8 cellular contexts compared by ENCODE assay signal in genomic region chr2:158034198-158034831, GRCh38.
A peak's percentile ranks its signal among the peaks of the same experiment; 100 is the strongest.
DNase-seq lines count a peak whose midpoint lies in the region; ATAC-seq and TF ChIP-seq lines count a peak whose summit lies in the region.

No MANE protein-coding gene starts in this region.

- H3K4me2 ChIP-seq in Karpas-422 (ENCODE audit: low read depth, low read length, poor library complexity, severe bottlenecking): no peak overlapping the region
- H3K4me2 ChIP-seq in OCI-LY7 (ENCODE audit: low read length): no peak overlapping the region

- H3K79me2 ChIP-seq in Karpas-422 (ENCODE audit: low read length) (no peaks in the 10 kb centered on the region), OCI-LY7 (ENCODE audit: insufficient read depth, low read depth, low read length) (no peaks in the 10 kb centered on the region)

- DNase-seq in CD4-positive, alpha-beta T cell: no peak
- peak; percentile 71 for DNase-seq in Karpas-422
- DNase-seq in OCI-LY7 (ENCODE audit: low spot score): peak; percentile 13
- DNase-seq in endothelial cell (ENCODE audit: low spot score): peak; percentile 62
- DNase-seq in mucosa of gallbladder (ENCODE audit: low spot score): peak; percentile 57
- DNase-seq in posterior vena cava (ENCODE audit: low spot score): no peak

- H3K9me3 Mint-ChIP-seq in CD4-positive, alpha-beta T cell: no peaks in the 10 kb centered on the region
- no peaks in the 10 kb centered on the region for H3K9me3 Mint-ChIP-seq in endothelial cell (ENCODE audit: unreplicated experiment)

- H3K27ac Mint-ChIP-seq in CD4-positive, alpha-beta T cell: no peak overlapping the region
- H3K27ac Mint-ChIP-seq in endothelial cell (ENCODE audit: unreplicated experiment): no peak overlapping the region

- no peak overlapping the region for H3K27ac ChIP-seq in CD4-positive, alpha-beta T cell (ENCODE audit: low read depth, low read length)
- H3K27ac ChIP-seq in Karpas-422 (ENCODE audit: low read length): no peak overlapping the region
- H3K27ac ChIP-seq in OCI-LY7 (ENCODE audit: low read depth, low read length, poor library complexity, severe bottlenecking): no peak overlapping the region

- no peak for ATAC-seq in CD4-positive, alpha-beta T cell (ENCODE audit: poor library complexity)
- ATAC-seq in GM18873 (IDR thresholded peaks at IDR 0.05; ENCODE audit: low FRiP score, unreplicated experiment) (peak; percentile 53), GM19324 (IDR thresholded peaks at IDR 0.05; ENCODE audit: low FRiP score, unreplicated experiment) (no peak)

- no peaks in the 10 kb centered on the region for H3K36me3 Mint-ChIP-seq in CD4-positive, alpha-beta T cell (ENCODE audit: low read depth)
- H3K36me3 Mint-ChIP-seq in endothelial cell (ENCODE audit: low read depth, unreplicated experiment): no peaks in the 10 kb centered on the region

- H4K20me1 ChIP-seq in Karpas-422 (ENCODE audit: insufficient read depth, low read depth, low read length) (no peaks in the 10 kb centered on the region), OCI-LY7 (ENCODE audit: insufficient read depth, low read length) (no peaks in the 10 kb centered on the region)

- CTCF ChIA-PET in CD4-positive, alpha-beta T cell (lab: Charles Lee): interaction anchor here (1.4 to 1.7 kb wide), 2 partner anchors 10 to 711 kb away, joined by 4 to 8 read pairs; no protein-coding TSS in a partner anchor
- CTCF ChIA-PET in OCI-LY7 (lab: Charles Lee; ENCODE audit: unreplicated experiment): no interaction called here

- H3K9ac ChIP-seq in Karpas-422 (ENCODE audit: low read length): no peak overlapping the region

- H3K4me3 ChIP-seq in Karpas-422 (ENCODE audit: low read length) (no peak overlapping the region), OCI-LY7 (ENCODE audit: low read depth, low read length, poor library complexity, severe bottlenecking) (no peak overlapping the region)

- H3K36me3 ChIP-seq in Karpas-422 (ENCODE audit: insufficient read depth, low read length) (no peaks in the 10 kb centered on the region), OCI-LY7 (ENCODE audit: insufficient read depth, low read length) (no peaks in the 10 kb centered on the region)

- intact Hi-C loops in CD4-positive, alpha-beta T cell (cut with DNase I, micrococcal nuclease): loop anchor here in 1 of 2 experiments (10.0 kb wide), 1 partner anchor 1080 kb away; no protein-coding TSS in a partner anchor
- intact Hi-C loops in OCI-LY7 (cut with micrococcal nuclease; ENCODE audit: unreplicated experiment): no loop called here
- intact Hi-C loops in posterior vena cava (cut with DNase I): no loop called here

- no peaks in the 10 kb centered on the region for H3K27me3 ChIP-seq in CD4-positive, alpha-beta T cell (ENCODE audit: control insufficient read depth, insufficient read depth, low read length)
- H3K27me3 ChIP-seq in Karpas-422 (ENCODE audit: low read length): no peaks in the 10 kb centered on the region

- H2AFZ ChIP-seq in Karpas-422 (ENCODE audit: low read length) (no peak overlapping the region), OCI-LY7 (ENCODE audit: low read length) (no peak overlapping the region)

- H3K9me3 ChIP-seq in CD4-positive, alpha-beta T cell (ENCODE audit: control insufficient read depth, low read length): no peaks in the 10 kb centered on the region
- H3K9me3 ChIP-seq in Karpas-422 (ENCODE audit: low read length) (no peaks in the 10 kb centered on the region), OCI-LY7 (ENCODE audit: low read length) (no peaks in the 10 kb centered on the region)

- H3K27me3 Mint-ChIP-seq in CD4-positive, alpha-beta T cell: peaks cover 20% of the 10 kb centered on the region
- peaks cover 3% of the 10 kb centered on the region for H3K27me3 Mint-ChIP-seq in endothelial cell (ENCODE audit: unreplicated experiment)

- POLR2A ChIA-PET in CD4-positive, alpha-beta T cell (lab: Charles Lee): interaction anchor here (0.6 to 1.9 kb wide), 2 partner anchors 10 to 619 kb away, joined by 3 to 5 read pairs; no protein-coding TSS in a partner anchor
- POLR2A ChIA-PET in OCI-LY7 (lab: Charles Lee): no interaction called here

- peak; percentile 30 for TF ChIP-seq CTCF in CD4-positive, alpha-beta T cell (IDR thresholded peaks at IDR 0.05)
- peak; percentile 60 for TF ChIP-seq CTCF in OCI-LY7 (conservative IDR thresholded peaks at IDR 0.05; ENCODE audit: low read length)
- peak; percentile 34 for TF ChIP-seq CTCF in endothelial cell (IDR thresholded peaks at IDR 0.05; ENCODE audit: unreplicated experiment)

- H3K4me3 Mint-ChIP-seq in CD4-positive, alpha-beta T cell: no peak overlapping the region
- H3K4me3 Mint-ChIP-seq in endothelial cell (ENCODE audit: unreplicated experiment): no peak overlapping the region

- H3K4me1 ChIP-seq in Karpas-422 (ENCODE audit: low read length): no peaks in the 10 kb centered on the region
- H3K4me1 ChIP-seq in OCI-LY7 (ENCODE audit: insufficient read depth, low read length, poor library complexity, severe bottlenecking): no peaks in the 10 kb centered on the region

- no TSS peak for BruUV-seq in OCI-LY7 (replicated peaks; lab: Mats Ljungman, UMichigan)

- H3K9me2 ChIP-seq in Karpas-422 (replicated peaks; ENCODE audit: insufficient read depth, low read length) (no peaks in the 10 kb centered on the region), OCI-LY7 (ENCODE audit: insufficient read depth, low read length) (no peaks in the 10 kb centered on the region)

- no peaks in the 10 kb centered on the region for H3K4me1 Mint-ChIP-seq in CD4-positive, alpha-beta T cell (ENCODE audit: low read depth)
- peaks cover 19% of the 10 kb centered on the region for H3K4me1 Mint-ChIP-seq in endothelial cell (ENCODE audit: unreplicated experiment)

Comparison
In these comparisons a context has a peak if more than half of its experiments do, and no peak if none do; other contexts are left out.
1. DNase-seq: peak in Karpas-422 (single experiment), OCI-LY7 (single experiment), endothelial cell (single experiment) and mucosa of gallbladder (single experiment); none in CD4-positive, alpha-beta T cell (0 of 10) and posterior vena cava (single experiment).
2. Peak in every context shown above with its lines, with median percentiles within 50 percentile points of each other: CTCF ChIP-seq.